In genomic region chr4:2861631-2862436, GRCh38 we compare ENCODE assay signal across 10 cellular contexts. TPM values are rescaled to one million over a fixed set of nuclear protein-coding genes. Genes with fewer than 3 reads are reported as not detected.
DNase-seq lines count a peak whose midpoint lies in the region; ATAC-seq, FAIRE-seq and TF ChIP-seq lines count a peak whose summit lies in the region.
"Had no signal": no experiment of that assay in that cellular context is flagged by ENCODE, and none has a peak within 500 bp of the region (broad histone marks: within the 10 kb centered on the region; RNA-seq: fewer than 3 reads in every experiment).

No MANE protein-coding gene starts in this region.

- no peak overlapping the region for H3K23ac ChIP-seq in H1 (ENCODE audit: insufficient read length)

- H3K4ac ChIP-seq in H1 (replicated peaks; ENCODE audit: insufficient read length, low read depth, low read length), result no peak overlapping the region

- no peaks in the 10 kb centered on the region for H3K36me3 Mint-ChIP-seq in natural killer cell
- peaks cover 27% of the 10 kb centered on the region for H3K36me3 Mint-ChIP-seq in activated CD4-positive, alpha-beta T cell treated with anti-CD3 and anti-CD28 coated beads, Interleukin-2, amount 10 ng/mL, durations not matched to agents 7 days and 5 days (ENCODE audit: low read depth)

- H3K9me3 Mint-ChIP-seq in natural killer cell, result no peaks in the 10 kb centered on the region
- H3K9me3 Mint-ChIP-seq in activated CD4-positive, alpha-beta T cell treated with anti-CD3 and anti-CD28 coated beads, Interleukin-2, amount 10 ng/mL, durations not matched to agents 7 days and 5 days, result peaks cover 3% of the 10 kb centered on the region
- H3K9me3 Mint-ChIP-seq: activated CD4-positive, alpha-beta memory T cell treated with anti-CD3 and anti-CD28 coated beads, Interleukin-2, amount 10 ng/mL, durations not matched to agents 7 days and 5 days had no signal

- 0 out of 2 replicates have a peak overlapping the region, but pooled peaks have one; percentile 88 for H2AK5ac ChIP-seq in H1 (ENCODE audit: low read depth, low read length)

- H3K4me1 ChIP-seq in HUES6 (ENCODE audit: control insufficient read depth, insufficient read depth, low read length) (peaks cover 59% of the 10 kb centered on the region), H1 (replicated peaks in 1 of 4; ENCODE audit: control insufficient read depth in 3 of 4, insufficient read depth in 4 of 4, low read length in 3 of 4) (peaks cover 6 to 20% (median 8%) of the 10 kb centered on the region in 4 experiments; a peak in 5 of 7 replicates)

- peak overlapping the region; percentile 60; the same call in 1 of the 2 replicates for H2BK5ac ChIP-seq in H1 (ENCODE audit: low read depth, low read length)

- peak; percentile 18 for DNase-seq in AG08395 (ENCODE audit: low spot score)
- peak in 1 of 2 experiments; percentile 39 for DNase-seq in H1 (ENCODE audit: low read depth in 1 of 2, low spot score in 2 of 2)
- no peak for DNase-seq in natural killer cell
- no peak for DNase-seq in DMS 273 (lab: John Stamatoyannopoulos, UW; ENCODE audit: unreplicated experiment)
- DNase-seq in activated CD4-positive, alpha-beta T cell treated with anti-CD3 and anti-CD28 coated beads, Interleukin-2, amount 10 ng/mL, durations not matched to agents 7 days and 5 days, result no peak
- no peak for DNase-seq in NCI-H1105 treated with DMSO at 0.1 percent for 48 hours (lab: John Stamatoyannopoulos, UW)
- DNase-seq: activated CD4-positive, alpha-beta memory T cell treated with anti-CD3 and anti-CD28 coated beads, Interleukin-2, amount 10 ng/mL, durations not matched to agents 7 days and 5 days had no signal

- H2BK12ac ChIP-seq in H1 (ENCODE audit: low read depth, low read length), result no peak overlapping the region; the same call in 1 of the 2 replicates

- H3K79me1 ChIP-seq in H1 (ENCODE audit: low read depth, low read length), result no peaks in the 10 kb centered on the region; the same call in 1 of the 2 replicates

- POLR2A ChIA-PET in H1 (lab: Charles Lee; ENCODE audit: partially characterized antibody), result interaction anchor here (0.6 to 1.9 kb wide), 8 partner anchors 9 to 84 kb away, joined by 3 to 4 read pairs (median 3); no protein-coding TSS in a partner anchor
- POLR2A ChIA-PET in activated CD4-positive, alpha-beta T cell treated with anti-CD3 and anti-CD28 coated beads, Interleukin-2, amount 10 ng/mL, durations not matched to agents 7 days and 5 days (lab: Charles Lee), result interaction anchor here (0.6 kb wide), 1 partner anchor 73 kb away, joined by 4 read pairs; no protein-coding TSS in a partner anchor

- H4K5ac ChIP-seq in H1 (ENCODE audit: insufficient read length, low read depth, low read length), result no peak overlapping the region

- no peaks in the 10 kb centered on the region for H3K27me3 Mint-ChIP-seq in natural killer cell (ENCODE audit: low read depth in 2 of 2)
- no peaks in the 10 kb centered on the region for H3K27me3 Mint-ChIP-seq in activated CD4-positive, alpha-beta T cell treated with anti-CD3 and anti-CD28 coated beads, Interleukin-2, amount 10 ng/mL, durations not matched to agents 7 days and 5 days
- H3K27me3 Mint-ChIP-seq: activated CD4-positive, alpha-beta memory T cell treated with anti-CD3 and anti-CD28 coated beads, Interleukin-2, amount 10 ng/mL, durations not matched to agents 7 days and 5 days had no signal

- peaks cover 2 to 6% of the 10 kb centered on the region in 2 experiments for H4K20me1 ChIP-seq in H1 (replicated peaks in 1 of 2; ENCODE audit: control insufficient read depth in 1 of 2, insufficient read depth in 2 of 2, low read length in 2 of 2)

- ATAC-seq in natural killer cell (no peak), HG03469 (IDR thresholded peaks at IDR 0.05; ENCODE audit: unreplicated experiment) (no peak)

- H3K9ac ChIP-seq in HUES6 (ENCODE audit: low read length) (peak overlapping the region; percentile 28), H1 (replicated peaks in 1 of 4; ENCODE audit: extremely low read depth in 1 of 4, low read depth in 3 of 4, low read length in 3 of 4) (no peak overlapping the region)

- no peak for TF ChIP-seq EP300 in H1 (IDR thresholded peaks at IDR 0.05; ENCODE audit: borderline replicate concordance in 1 of 2, low read depth in 2 of 2, low read length in 2 of 2)

- peak overlapping the region in 1 of 2 experiments; percentile 56; a peak in 1 of 4 replicates for H3K4me2 ChIP-seq in H1 (ENCODE audit: insufficient read depth in 1 of 2, low read depth in 2 of 2, low read length in 2 of 2)

- peaks cover 0 to 89% of the 10 kb centered on the region in 2 experiments; a peak in 3 of 4 replicates for H3K79me2 ChIP-seq in H1 (ENCODE audit: control insufficient read depth in 1 of 2, insufficient read depth in 2 of 2, low read length in 2 of 2)

- intact Hi-C loops in natural killer cell (cut with micrococcal nuclease), result no loop called here

- H3K14ac ChIP-seq in H1 (ENCODE audit: insufficient read length), result no peak overlapping the region

- peaks cover 84 to 86% of the 10 kb centered on the region in 2 donors for H3K4me1 Mint-ChIP-seq in natural killer cell
- H3K4me1 Mint-ChIP-seq in activated CD4-positive, alpha-beta T cell treated with anti-CD3 and anti-CD28 coated beads, Interleukin-2, amount 10 ng/mL, durations not matched to agents 7 days and 5 days, result peaks cover 65% of the 10 kb centered on the region

- no peaks in the 10 kb centered on the region for H3K23me2 ChIP-seq in H1 (ENCODE audit: low read depth, low read length)

- H3K18ac ChIP-seq in H1 (ENCODE audit: extremely low read depth, low read length), result no peak overlapping the region

- no peak overlapping the region for H2BK15ac ChIP-seq in H1 (ENCODE audit: low read length)

- H3K4me3 ChIP-seq in HUES6 (ENCODE audit: low read depth, low read length) (peak overlapping the region; percentile 6; the same call in 1 of the 2 replicates), H1 (ENCODE audit: extremely low read depth in 1 of 4, insufficient read depth in 2 of 4, low read depth in 3 of 4, low read length in 4 of 4) (no peak overlapping the region)

- no peak for FAIRE-seq in H1 (lab: Jason Lieb, UNC)
- FAIRE-seq: keratinocyte had no signal

- H3K27ac ChIP-seq in HUES6 (ENCODE audit: low read depth, low read length) (peak overlapping the region; percentile 69), H1 (ENCODE audit: low read depth, low read length) (no peak overlapping the region)

- H3K27me3 ChIP-seq in HUES6 (ENCODE audit: control insufficient read depth, insufficient read depth, low read length) (no peaks in the 10 kb centered on the region), H1 (replicated peaks in 1 of 4; ENCODE audit: control insufficient read depth in 3 of 4, extremely low read depth in 1 of 4, insufficient read depth in 3 of 4, low read length in 3 of 4) (no peaks in the 10 kb centered on the region)

- CTCF ChIA-PET in H1 (lab: Charles Lee; ENCODE audit: partially characterized antibody), result interaction anchor here (1.0 to 3.8 kb wide), 7 partner anchors 12 to 92 kb away, joined by 3 to 19 read pairs (median 4); no protein-coding TSS in a partner anchor
- CTCF ChIA-PET in activated CD4-positive, alpha-beta T cell treated with anti-CD3 and anti-CD28 coated beads, Interleukin-2, amount 10 ng/mL, durations not matched to agents 7 days and 5 days (lab: Charles Lee), result interaction anchor here (1.2 to 2.2 kb wide), 3 partner anchors 8 to 99 kb away, joined by 3 to 6 read pairs (median 4); no protein-coding TSS in a partner anchor

- no peak for TF ChIP-seq POLR2A in H1 (IDR thresholded peaks at IDR 0.05; ENCODE audit: control extremely low read depth in 1 of 2, low read depth in 2 of 2, low read length in 2 of 2)

- TF ChIP-seq RAD21 in H1 (IDR thresholded peaks at IDR 0.05 in 1 of 2, conservative IDR thresholded peaks at IDR 0.05 in 1 of 2; ENCODE audit: low read depth in 2 of 2, low read length in 2 of 2), result no peak

- H2AFZ ChIP-seq in H1 (ENCODE audit: low read length), result no peak overlapping the region

- H3K36me3 ChIP-seq in HUES6 (ENCODE audit: control insufficient read depth, insufficient read depth, low read length) (no peaks in the 10 kb centered on the region), H1 (ENCODE audit: control insufficient read depth in 2 of 4, insufficient read depth in 4 of 4, low read length in 3 of 4) (no peaks in the 10 kb centered on the region)

- H3K27ac Mint-ChIP-seq in natural killer cell, result peak overlapping the region; percentile 72 to 88
- H3K27ac Mint-ChIP-seq in activated CD4-positive, alpha-beta T cell treated with anti-CD3 and anti-CD28 coated beads, Interleukin-2, amount 10 ng/mL, durations not matched to agents 7 days and 5 days, result no peak overlapping the region
- H3K27ac Mint-ChIP-seq: activated CD4-positive, alpha-beta memory T cell treated with anti-CD3 and anti-CD28 coated beads, Interleukin-2, amount 10 ng/mL, durations not matched to agents 7 days and 5 days had no signal

- H3K9me3 ChIP-seq in HUES6 (ENCODE audit: control insufficient read depth, insufficient read depth, low read depth, low read length), result no peaks in the 10 kb centered on the region
- H3K9me3 ChIP-seq in H1 (ENCODE audit: insufficient read depth in 2 of 2, low read depth in 1 of 2, low read length in 1 of 2), result no peaks in the 10 kb centered on the region

- no peak overlapping the region for H4K8ac ChIP-seq in H1 (ENCODE audit: extremely low read depth, insufficient read depth, low read length)

- TF ChIP-seq CTCF in H1 (IDR thresholded peaks at IDR 0.05; ENCODE audit: control extremely low read depth in 1 of 3, insufficient read depth in 1 of 3, low read depth in 1 of 3, low read length in 3 of 3), result no peak
- TF ChIP-seq CTCF in natural killer cell (IDR thresholded peaks at IDR 0.05), result no peak

- no peak overlapping the region for H2BK20ac ChIP-seq in H1 (ENCODE audit: low read length)

- H2BK120ac ChIP-seq in H1 (replicated peaks; ENCODE audit: low read depth, low read length), result no peak overlapping the region

- H3K56ac ChIP-seq in H1 (replicated peaks; ENCODE audit: insufficient read length, low read depth, low read length), result no peak overlapping the region

- 82% methylated on average over 4 of the region's 4 CpGs; no CpG with 5 or more reads in 1 of the 2 experiments for WGBS in H1 (ENCODE audit: extremely low coverage in 1 of 2, insufficient coverage in 1 of 2, insufficient read length in 1 of 2, insufficient replicate concordance in 2 of 2, low coverage in 1 of 2, low lambda C conversion rate in 2 of 2, missing lambda C conversion rate in 1 of 2), 2 experiments

- H3K4me3 Mint-ChIP-seq in natural killer cell, result no peak overlapping the region
- no peak overlapping the region for H3K4me3 Mint-ChIP-seq in activated CD4-positive, alpha-beta T cell treated with anti-CD3 and anti-CD28 coated beads, Interleukin-2, amount 10 ng/mL, durations not matched to agents 7 days and 5 days
- H3K4me3 Mint-ChIP-seq: activated CD4-positive, alpha-beta memory T cell treated with anti-CD3 and anti-CD28 coated beads, Interleukin-2, amount 10 ng/mL, durations not matched to agents 7 days and 5 days had no signal

- H4K91ac ChIP-seq in H1 (replicated peaks; ENCODE audit: insufficient read length, low read length), result no peak overlapping the region

RNA-seq across cellular contexts. Expression of gene ADD1, which starts 18.2 kb away (rescaled TPM):
- 132 and 143 TPM in 2 replicates for total RNA-seq in H1 (2021; fragmentation: NEBNext Ultra II Directional; extraction: Animal tissue kit (Norgen Biotek cat#: 25700))
- 113 and 219 TPM in 2 replicates for polyA plus RNA-seq in H1 (2011; rRNA removed)
- polyA plus RNA-seq in H1 (2011; cell fraction: cytosol; rRNA removed), result 94.0 TPM
- polyA plus RNA-seq in H1 (2011; cell fraction: nucleus; rRNA removed), result 253 TPM
- polyA plus RNA-seq in H1 (2012, experiment 1 of 2), result 98.4 to 131 TPM (median 126 TPM) in 4 replicates
- polyA plus RNA-seq in H1 (2012, experiment 2 of 2), result 79.3 TPM
- polyA plus RNA-seq in H1 (2013, experiment 1 of 2), result 150 TPM
- 143 TPM for polyA plus RNA-seq in H1 (2013, experiment 2 of 2)
- polyA minus RNA-seq in H1 (2011; rRNA and poly(A)+ RNA removed), result 76.5 and 77.9 TPM in 2 replicates
- 51.5 TPM for polyA minus RNA-seq in H1 (2011; cell fraction: cytosol; rRNA and poly(A)+ RNA removed)
- polyA minus RNA-seq in H1 (2011; cell fraction: nucleus; rRNA and poly(A)+ RNA removed), result 72.5 TPM
- 100 to 1,000 TPM; 383 to 465 (median 452) TPM for total RNA-seq in natural killer cell
- total RNA-seq in activated CD4-positive, alpha-beta T cell treated with anti-CD3 and anti-CD28 coated beads, Interleukin-2, amount 10 ng/mL, durations not matched to agents 7 days and 5 days, result 100 to 1,000 TPM; 264 to 266 TPM
